Comparison of ENCODE assay signal across 1 cellular context in the genomic region with DNA sequence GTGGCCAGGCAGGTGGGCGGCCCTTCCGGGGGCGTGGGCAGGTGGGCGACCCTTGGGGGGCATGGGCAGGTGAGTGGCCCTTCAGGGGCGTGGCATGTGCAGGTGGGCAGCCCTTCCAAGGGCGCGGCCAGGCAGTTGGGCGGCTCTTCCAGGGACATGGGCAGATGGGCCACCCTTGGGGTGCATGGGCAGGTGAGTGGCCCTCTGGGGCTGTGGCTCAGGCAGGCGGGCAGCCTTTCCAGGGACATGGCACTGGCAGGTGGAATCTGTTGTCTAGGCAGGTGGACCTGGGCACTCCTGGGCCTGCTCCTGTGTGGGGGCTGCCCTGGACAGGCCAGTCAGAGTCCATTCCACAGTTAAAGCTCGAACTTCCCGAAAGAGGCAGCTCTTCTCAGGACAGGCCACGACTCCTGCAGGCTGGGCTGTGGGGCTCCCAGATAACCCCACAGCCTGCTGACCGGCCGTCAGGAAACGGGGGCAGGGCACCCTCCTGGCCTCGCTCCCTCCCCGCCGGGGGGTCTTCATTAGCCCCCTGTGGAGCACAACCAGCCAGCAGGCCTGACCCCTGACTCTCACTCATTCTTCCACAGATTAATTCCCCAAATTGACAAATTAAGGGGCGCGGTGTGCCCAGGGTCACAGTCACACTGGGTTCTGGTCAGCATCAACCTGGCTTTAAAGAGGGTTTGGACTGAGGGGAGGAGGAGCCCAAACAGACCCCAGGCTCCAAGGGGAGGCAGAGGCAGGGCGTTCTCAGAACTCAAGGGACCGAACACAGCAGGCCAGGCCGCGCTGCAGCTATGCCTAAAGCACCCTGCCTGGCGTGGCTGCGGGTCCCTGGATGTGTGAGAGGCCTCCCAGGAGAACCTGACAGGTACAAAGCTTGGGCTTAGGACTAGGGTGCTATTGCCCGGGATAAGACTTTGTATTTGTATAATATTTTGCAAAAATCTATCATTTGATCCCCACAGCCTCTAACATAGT.
TF ChIP-seq lines count a peak whose summit lies in the region.

No MANE protein-coding gene starts in this region.

TF ChIP-seq in H1, 55 proteins besides CTCF, POLR2A, EP300 and RAD21:
- no peak for TF ChIP-seq TBP (IDR thresholded peaks at IDR 0.05; ENCODE audit: low read depth, low read length)
- TF ChIP-seq, protein P1, sequence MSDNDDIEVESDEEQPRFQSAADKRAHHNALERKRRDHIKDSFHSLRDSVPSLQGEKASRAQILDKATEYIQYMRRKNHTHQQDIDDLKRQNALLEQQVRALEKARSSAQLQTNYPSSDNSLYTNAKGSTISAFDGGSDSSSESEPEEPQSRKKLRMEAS (IDR thresholded peaks at IDR 0.05) = 0 out of 2 replicates have a peak, but pooled peaks have one; percentile 12
- TF ChIP-seq KDM4A (IDR thresholded peaks at IDR 0.05; ENCODE audit: low read depth, low read length, severe bottlenecking) = no peak
- TF ChIP-seq, protein P2, sequence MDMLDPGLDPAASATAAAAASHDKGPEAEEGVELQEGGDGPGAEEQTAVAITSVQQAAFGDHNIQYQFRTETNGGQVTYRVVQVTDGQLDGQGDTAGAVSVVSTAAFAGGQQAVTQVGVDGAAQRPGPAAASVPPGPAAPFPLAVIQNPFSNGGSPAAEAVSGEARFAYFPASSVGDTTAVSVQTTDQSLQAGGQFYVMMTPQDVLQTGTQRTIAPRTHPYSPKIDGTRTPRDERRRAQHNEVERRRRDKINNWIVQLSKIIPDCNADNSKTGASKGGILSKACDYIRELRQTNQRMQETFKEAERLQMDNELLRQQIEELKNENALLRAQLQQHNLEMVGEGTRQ (IDR thresholded peaks at IDR 0.05; ENCODE audit: low read length) = no peak
- TF ChIP-seq GTF2F1 (IDR thresholded peaks at IDR 0.05; ENCODE audit: borderline replicate concordance, low read depth, low read length) = no peak
- no peak for TF ChIP-seq KDM5A (IDR thresholded peaks at IDR 0.05; ENCODE audit: low read length)
TF ChIP-seq in H1: peak in this region for 1.
